Comparison of ENCODE assay signal across 27 cellular contexts in the genomic region with DNA sequence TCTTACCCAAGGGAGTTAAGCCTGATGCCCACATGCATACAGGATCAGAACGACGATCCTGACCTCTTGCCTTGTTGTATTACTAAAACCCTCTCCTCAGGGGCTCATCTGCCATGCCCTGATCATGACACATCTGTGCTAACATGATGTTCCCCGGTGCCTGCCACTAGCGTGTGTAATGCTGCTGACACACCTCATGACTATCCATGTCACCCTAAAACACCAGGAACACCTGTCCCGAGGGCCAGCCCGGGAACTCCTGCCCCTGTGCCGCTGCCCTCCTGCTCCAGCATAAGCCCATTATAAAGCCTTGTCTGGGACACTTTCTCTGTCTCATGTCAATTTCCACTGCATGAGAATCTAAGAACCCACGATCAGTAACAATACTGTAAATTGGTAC.
"Had no signal": no experiment of that assay in that cellular context is flagged by ENCODE, and none has a peak within 500 bp of the region (broad histone marks: within the 10 kb centered on the region; RNA-seq: fewer than 3 reads in every experiment).

No MANE protein-coding gene starts in this region.

- ATAC-seq: activated CD8-positive, alpha-beta T cell treated with anti-CD3 and anti-CD28 coated beads for 36 hours; gastroesophageal sphincter; right cardiac atrium had no signal

- H3K27me3 ChIP-seq: dorsolateral prefrontal cortex, gastroesophageal sphincter, ovary, testis, transverse colon had no signal

- H3K4me3 Mint-ChIP-seq: activated B cell treated with CpG ODN at 0.5 μM for 24 hours; activated CD8-positive, alpha-beta T cell treated with anti-CD3 and anti-CD28 coated beads for 36 hours; activated naive CD4-positive, alpha-beta T cell treated with anti-CD3 and anti-CD28 coated beads for 36 hours; central memory CD8-positive, alpha-beta T cell; mesothelial cell of epicardium; naive B cell; nephron progenitor cell; T-helper 2 cell treated with Interferon-gamma antibody and Interleukin-4, amounts not matched to agents 5 μg/mL and 100 μg/mL, for 36 hours had no signal

- H3K36me3 Mint-ChIP-seq: naive B cell had no signal

- H3K9me3 Mint-ChIP-seq: activated B cell treated with CpG ODN at 0.5 μM for 24 hours; activated CD8-positive, alpha-beta T cell treated with anti-CD3 and anti-CD28 coated beads for 36 hours; activated naive CD4-positive, alpha-beta T cell treated with anti-CD3 and anti-CD28 coated beads for 36 hours; central memory CD8-positive, alpha-beta T cell; naive B cell; nephron progenitor cell; T-helper 2 cell treated with Interferon-gamma antibody and Interleukin-4, amounts not matched to agents 5 μg/mL and 100 μg/mL, for 36 hours had no signal

- DNase-seq: activated B cell treated with CpG ODN at 0.5 μM for 24 hours; activated CD4-positive, alpha-beta T cell treated with anti-CD3 and anti-CD28 coated beads, Interleukin-2, amount 50 U/mL, for 1 hour; activated CD8-positive, alpha-beta T cell treated with anti-CD3 and anti-CD28 coated beads for 36 hours; activated naive CD4-positive, alpha-beta T cell treated with anti-CD3 and anti-CD28 coated beads for 36 hours; activated T-cell treated with anti-CD3 and anti-CD28 coated beads for 4 hours; amniotic stem cell; dorsolateral prefrontal cortex; effector memory CD4-positive, alpha-beta T cell; hippocampal formation; left cardiac atrium; naive B cell; nephron progenitor cell; ovary; right cardiac atrium; stimulated activated CD4-positive, alpha-beta T cell treated with anti-CD3 and anti-CD28 coated beads, Interleukin-15, amount 100 ng/mL, for 24 hours; stimulated activated CD4-positive, alpha-beta T cell treated with anti-CD3 and anti-CD28 coated beads, Interleukin-2, amount 100 ng/mL, for 24 hours; stimulated activated naive CD4-positive, alpha-beta T cell treated with Interleukin-2 at 50 U/mL for 16 hours; T-helper 1 cell; testis; transverse colon had no signal

- H3K9me3 ChIP-seq: gastroesophageal sphincter, ovary, testis, transverse colon had no signal

- FAIRE-seq: colon, keratinocyte, urothelium cell line had no signal

- H3K4me3 ChIP-seq: dorsolateral prefrontal cortex, gastroesophageal sphincter, ovary, testis, transverse colon had no signal

- H3K27ac Mint-ChIP-seq: activated B cell treated with CpG ODN at 0.5 μM for 24 hours; activated CD8-positive, alpha-beta T cell treated with anti-CD3 and anti-CD28 coated beads for 36 hours; activated naive CD4-positive, alpha-beta T cell treated with anti-CD3 and anti-CD28 coated beads for 36 hours; mesothelial cell of epicardium; naive B cell; nephron progenitor cell; T-helper 2 cell treated with Interferon-gamma antibody and Interleukin-4, amounts not matched to agents 5 μg/mL and 100 μg/mL, for 36 hours had no signal

- H3K27ac ChIP-seq: ovary had no signal

- H3K36me3 ChIP-seq: ovary, transverse colon had no signal

- H3K27me3 Mint-ChIP-seq: activated B cell treated with CpG ODN at 0.5 μM for 24 hours; activated CD8-positive, alpha-beta T cell treated with anti-CD3 and anti-CD28 coated beads for 36 hours; central memory CD8-positive, alpha-beta T cell; naive B cell had no signal
